In genomic region chr3:178117641-178118040, GRCh38 we compare ENCODE assay signal across 11 cellular contexts.
"Had no signal": no experiment of that assay in that cellular context is flagged by ENCODE, and none has a peak within 500 bp of the region (broad histone marks: within the 10 kb centered on the region; RNA-seq: fewer than 3 reads in every experiment).

No MANE protein-coding gene starts in this region.

- H3K4me3 ChIP-seq: breast epithelium, dorsolateral prefrontal cortex, left lung had no signal

- H3K27me3 ChIP-seq: breast epithelium, dorsolateral prefrontal cortex, left lung had no signal

- H3K36me3 ChIP-seq: breast epithelium, left lung had no signal

- H3K4me1 ChIP-seq: breast epithelium, left lung had no signal

- DNase-seq: activated CD4-positive, alpha-beta T cell treated with anti-CD3 and anti-CD28 coated beads, Interleukin-2, amount 50 U/mL, for 1 hour; activated naive CD4-positive, alpha-beta T cell treated with Interleukin-2 at 50 U/mL for 16 hours; activated T-cell treated with anti-CD3 and anti-CD28 coated beads for 4 hours; aorta; dorsolateral prefrontal cortex; left lung; naive thymus-derived CD8-positive, alpha-beta T cell; stimulated activated naive CD8-positive, alpha-beta T cell treated with anti-CD3 and anti-CD28 coated beads, Interleukin-15, Interleukin-2, amounts not matched to agents 100 U/mL and 50 U/mL, for 24 hours had no signal

- ATAC-seq: activated CD4-positive, CD25-positive, alpha-beta regulatory T cell treated with anti-CD3 and anti-CD28 coated beads, Interleukin-2, amount 50 U/mL, for 24 hours; left lung; naive thymus-derived CD8-positive, alpha-beta T cell; sciatic nerve; stimulated activated naive CD8-positive, alpha-beta T cell treated with anti-CD3 and anti-CD28 coated beads, Interleukin-15, Interleukin-2, amounts not matched to agents 100 U/mL and 50 U/mL, for 24 hours had no signal

- H3K27ac ChIP-seq: breast epithelium, left lung had no signal
